19 cellular contexts compared by ENCODE assay signal in genomic region chr7:77354914-77355313, GRCh38.
"Had no signal": no experiment of that assay in that cellular context is flagged by ENCODE, and none has a peak within 500 bp of the region (broad histone marks: within the 10 kb centered on the region; RNA-seq: fewer than 3 reads in every experiment).

No MANE protein-coding gene starts in this region.

- H3K36me3 Mint-ChIP-seq: WTC11 had no signal

- H3K9me3 ChIP-seq: ascending aorta, gastrocnemius medialis, left lung, sigmoid colon, suprapubic skin, vagina had no signal

- FAIRE-seq: kidney, TTC549 had no signal

- H3K9me3 Mint-ChIP-seq: activated CD8-positive, alpha-beta T cell treated with anti-CD3 and anti-CD28 coated beads for 36 hours; activated T-cell treated with anti-CD3 and anti-CD28 coated beads, Interleukin-2, amount 50 U/mL, for 4 hours; WTC11 had no signal

- H3K27me3 ChIP-seq: ascending aorta, gastrocnemius medialis, left lung, sigmoid colon, suprapubic skin, vagina had no signal

- DNase-seq: activated CD4-positive, alpha-beta T cell treated with anti-CD3 and anti-CD28 coated beads for 4 hours; activated CD8-positive, alpha-beta T cell treated with anti-CD3 and anti-CD28 coated beads for 36 hours; activated effector memory CD4-positive, alpha-beta T cell treated with Interleukin-2 at 50 U/mL for 16 hours; activated naive CD4-positive, alpha-beta T cell treated with anti-CD3 and anti-CD28 coated beads, Interleukin-2, amount 50 U/mL, for 16 hours; activated T-cell treated with anti-CD3 and anti-CD28 coated beads, Interleukin-2, amount 50 U/mL, for 4 hours; gastrocnemius medialis; head of caudate nucleus; kidney; left lung; sigmoid colon; stimulated activated CD4-positive, alpha-beta T cell treated with anti-CD3 and anti-CD28 coated beads, Interleukin-4, amount 100 ng/mL, for 24 hours; stimulated activated naive CD4-positive, alpha-beta T cell treated with Interleukin-2 at 50 U/mL for 16 hours; trophoblast cell had no signal

- H3K27ac ChIP-seq: ascending aorta, coronary artery, gastrocnemius medialis, left lung, sigmoid colon, suprapubic skin, vagina had no signal

- ATAC-seq: gastrocnemius medialis, left lung, WTC11 had no signal

- H3K36me3 ChIP-seq: ascending aorta, gastrocnemius medialis, vagina had no signal

- H3K27ac Mint-ChIP-seq: activated CD8-positive, alpha-beta T cell treated with anti-CD3 and anti-CD28 coated beads for 36 hours; WTC11 had no signal

- H3K27me3 Mint-ChIP-seq: activated CD8-positive, alpha-beta T cell treated with anti-CD3 and anti-CD28 coated beads for 36 hours had no signal

- H3K4me3 Mint-ChIP-seq: activated CD8-positive, alpha-beta T cell treated with anti-CD3 and anti-CD28 coated beads for 36 hours; activated T-cell treated with anti-CD3 and anti-CD28 coated beads, Interleukin-2, amount 50 U/mL, for 4 hours; WTC11 had no signal

- H3K4me1 ChIP-seq: ascending aorta, gastrocnemius medialis, suprapubic skin, vagina had no signal

- H3K4me3 ChIP-seq: ascending aorta, coronary artery, gastrocnemius medialis, left lung, sigmoid colon, suprapubic skin, vagina had no signal
